1 cellular context compared by ENCODE assay signal in the genomic region with DNA sequence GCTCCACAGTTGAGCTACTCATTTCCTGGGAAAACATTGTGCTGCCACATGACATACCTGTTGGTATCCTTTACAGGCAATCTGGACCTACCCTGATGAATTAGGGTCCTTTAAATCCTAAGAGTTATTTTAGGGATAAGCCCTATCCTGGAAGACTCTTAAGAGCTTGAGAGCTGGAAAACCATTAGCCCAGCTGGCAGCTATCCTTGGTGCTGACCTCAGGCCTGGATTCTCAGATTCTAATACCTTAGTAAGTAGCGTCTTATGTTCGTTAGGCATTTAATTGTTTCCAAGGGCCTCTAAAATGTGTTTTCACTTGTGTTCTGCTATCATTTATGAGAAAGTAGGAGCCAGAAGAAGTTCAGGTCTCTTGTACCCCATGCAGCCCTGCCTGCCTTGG.
TF ChIP-seq lines count a peak whose summit lies in the region.

No MANE protein-coding gene starts in this region.

TF ChIP-seq in GM12878, 131 proteins besides CTCF, POLR2A, EP300 and RAD21 (continued from another document):
- TF ChIP-seq, protein P1, sequence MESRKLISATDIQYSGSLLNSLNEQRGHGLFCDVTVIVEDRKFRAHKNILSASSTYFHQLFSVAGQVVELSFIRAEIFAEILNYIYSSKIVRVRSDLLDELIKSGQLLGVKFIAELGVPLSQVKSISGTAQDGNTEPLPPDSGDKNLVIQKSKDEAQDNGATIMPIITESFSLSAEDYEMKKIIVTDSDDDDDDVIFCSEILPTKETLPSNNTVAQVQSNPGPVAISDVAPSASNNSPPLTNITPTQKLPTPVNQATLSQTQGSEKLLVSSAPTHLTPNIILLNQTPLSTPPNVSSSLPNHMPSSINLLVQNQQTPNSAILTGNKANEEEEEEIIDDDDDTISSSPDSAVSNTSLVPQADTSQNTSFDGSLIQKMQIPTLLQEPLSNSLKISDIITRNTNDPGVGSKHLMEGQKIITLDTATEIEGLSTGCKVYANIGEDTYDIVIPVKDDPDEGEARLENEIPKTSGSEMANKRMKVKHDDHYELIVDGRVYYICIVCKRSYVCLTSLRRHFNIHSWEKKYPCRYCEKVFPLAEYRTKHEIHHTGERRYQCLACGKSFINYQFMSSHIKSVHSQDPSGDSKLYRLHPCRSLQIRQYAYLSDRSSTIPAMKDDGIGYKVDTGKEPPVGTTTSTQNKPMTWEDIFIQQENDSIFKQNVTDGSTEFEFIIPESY (IDR thresholded peaks at IDR 0.05), result no peak
- no peak for TF ChIP-seq SREBF1 (IDR thresholded peaks at IDR 0.05; ENCODE audit: low read length)
TF ChIP-seq in GM12878: peak in this region for 1.
